In genomic region chr17:78970834-78971763, GRCh38 we compare ENCODE assay signal across 8 cellular contexts. TPM values are rescaled to one million over a fixed set of nuclear protein-coding genes. Genes with fewer than 3 reads are reported as not detected.
DNase-seq lines count a peak whose midpoint lies in the region; ATAC-seq and TF ChIP-seq lines count a peak whose summit lies in the region.

No MANE protein-coding gene starts in this region.

- H3K27me3 ChIP-seq in RWPE2 (ENCODE audit: insufficient read depth, poor library complexity, severe bottlenecking) (no peaks in the 10 kb centered on the region), neural cell (ENCODE audit: insufficient read depth, low read depth, low read length) (no peaks in the 10 kb centered on the region), stomach (no peaks in the 10 kb centered on the region)

- H3K9ac ChIP-seq in neural cell (ENCODE audit: low read length): no peak overlapping the region

- no peaks in the 10 kb centered on the region for H3K79me2 ChIP-seq in neural cell (replicated peaks; ENCODE audit: insufficient read depth, low read length)

- ATAC-seq in RWPE2 (ENCODE audit: low read depth): peak; percentile 26
- no peak for ATAC-seq in GM21576 (IDR thresholded peaks at IDR 0.05; ENCODE audit: unreplicated experiment)

- H3K27ac Mint-ChIP-seq in activated T-helper 1 cell treated with anti-CD3 and anti-CD28 coated beads, Interleukin-12 subunit alpha, Interleukin-12 subunit beta, Interleukin-2, Interleukin-4 antibody, amounts not matched to agents 30 ng/mL and 10 ng/mL and 1 ng/mL, durations not matched to agents 14 hours and 24 hours and 36 hours: peak overlapping the region; percentile 40

- H3K4me2 ChIP-seq in neural cell (ENCODE audit: low read length): no peak overlapping the region

- H3K36me3 Mint-ChIP-seq in activated T-helper 1 cell treated with anti-CD3 and anti-CD28 coated beads, Interleukin-12 subunit alpha, Interleukin-12 subunit beta, Interleukin-2, Interleukin-4 antibody, amounts not matched to agents 30 ng/mL and 10 ng/mL and 1 ng/mL, durations not matched to agents 14 hours and 24 hours and 36 hours (ENCODE audit: low read depth): peaks cover 16% of the 10 kb centered on the region

- H3K4me1 ChIP-seq in RWPE2 (ENCODE audit: insufficient read depth, poor library complexity, severe bottlenecking) (peaks cover 15% of the 10 kb centered on the region), stomach (peaks cover 14 to 45% (median 36%) of the 10 kb centered on the region in 4 donors)

- H3K4me1 Mint-ChIP-seq in activated T-helper 1 cell treated with anti-CD3 and anti-CD28 coated beads, Interleukin-12 subunit alpha, Interleukin-12 subunit beta, Interleukin-2, Interleukin-4 antibody, amounts not matched to agents 30 ng/mL and 10 ng/mL and 1 ng/mL, durations not matched to agents 14 hours and 24 hours and 36 hours (ENCODE audit: low read depth): peaks cover 7% of the 10 kb centered on the region

- H3K4me3 ChIP-seq in RWPE2 (ENCODE audit: severe bottlenecking): no peak overlapping the region
- H3K4me3 ChIP-seq in fibroblast of mammary gland (ENCODE audit: control insufficient read depth, low read depth, low read length): no peak overlapping the region
- H3K4me3 ChIP-seq in neural cell (ENCODE audit: low read length): no peak overlapping the region
- no peak overlapping the region for H3K4me3 ChIP-seq in stomach

- 23 to 35% (median 29%) methylated on average over 28 to 34 of the region's 34 CpGs for WGBS in stomach, 5 donors

- TF ChIP-seq RAD21 in neural cell (conservative IDR thresholded peaks at IDR 0.05): peak; percentile 94

- TF ChIP-seq EP300 in neural cell (conservative IDR thresholded peaks at IDR 0.05; ENCODE audit: poor library complexity, severe bottlenecking) (peak; percentile 33), stomach (IDR thresholded peaks at IDR 0.05) (no peak)

- peak; percentile 92 for TF ChIP-seq CTCF in RWPE2 (IDR thresholded peaks at IDR 0.05; ENCODE audit: poor library complexity, severe bottlenecking)
- peak; percentile 89 for TF ChIP-seq CTCF in fibroblast of mammary gland (conservative IDR thresholded peaks at IDR 0.05; ENCODE audit: control insufficient read depth, insufficient read depth, low read depth, low read length)
- peak; percentile 95 for TF ChIP-seq CTCF in neural cell (IDR thresholded peaks at IDR 0.05; ENCODE audit: poor library complexity, severe bottlenecking)
- TF ChIP-seq CTCF in stomach (IDR thresholded peaks at IDR 0.05): peak in 5 of 7 experiments; percentile 78 to 97 (median 91)

- H3F3A ChIP-seq in neural cell (ENCODE audit: insufficient read depth, low read length, poor library complexity, severe bottlenecking): no peaks in the 10 kb centered on the region

- peaks cover 2% of the 10 kb centered on the region for H3K27me3 Mint-ChIP-seq in activated T-helper 1 cell treated with anti-CD3 and anti-CD28 coated beads, Interleukin-12 subunit alpha, Interleukin-12 subunit beta, Interleukin-2, Interleukin-4 antibody, amounts not matched to agents 30 ng/mL and 10 ng/mL and 1 ng/mL, durations not matched to agents 14 hours and 24 hours and 36 hours (ENCODE audit: insufficient read depth)

- no peak for TF ChIP-seq POLR2A in stomach (IDR thresholded peaks at IDR 0.05)

- H3K9me3 ChIP-seq in RWPE2 (ENCODE audit: severe bottlenecking) (no peaks in the 10 kb centered on the region), neural cell (ENCODE audit: low read length) (no peaks in the 10 kb centered on the region), stomach (no peaks in the 10 kb centered on the region)

- no peaks in the 10 kb centered on the region for H3K9me2 ChIP-seq in neural cell (ENCODE audit: insufficient read depth, low read length)

- H3K4me3 Mint-ChIP-seq in activated T-helper 1 cell treated with anti-CD3 and anti-CD28 coated beads, Interleukin-12 subunit alpha, Interleukin-12 subunit beta, Interleukin-2, Interleukin-4 antibody, amounts not matched to agents 30 ng/mL and 10 ng/mL and 1 ng/mL, durations not matched to agents 14 hours and 24 hours and 36 hours: no peak overlapping the region

- H2AFZ ChIP-seq in neural cell (ENCODE audit: low read depth, low read length): peak overlapping the region; percentile 33

- H3K9me3 Mint-ChIP-seq in activated T-helper 1 cell treated with anti-CD3 and anti-CD28 coated beads, Interleukin-12 subunit alpha, Interleukin-12 subunit beta, Interleukin-2, Interleukin-4 antibody, amounts not matched to agents 30 ng/mL and 10 ng/mL and 1 ng/mL, durations not matched to agents 14 hours and 24 hours and 36 hours: no peaks in the 10 kb centered on the region

- DNase-seq in D341Med (ENCODE audit: low spot score): peak; percentile 88
- DNase-seq in LHCN-M2 (ENCODE audit: low read depth): peak; percentile 63
- DNase-seq in RWPE2 (ENCODE audit: low spot score): peak; percentile 77
- peak; percentile 58 for DNase-seq in activated T-helper 1 cell treated with anti-CD3 and anti-CD28 coated beads, Interleukin-12 subunit alpha, Interleukin-12 subunit beta, Interleukin-2, Interleukin-4 antibody, amounts not matched to agents 30 ng/mL and 10 ng/mL and 1 ng/mL, durations not matched to agents 14 hours and 24 hours and 36 hours (ENCODE audit: low spot score)
- DNase-seq in fibroblast of mammary gland (ENCODE audit: low read depth): peak; percentile 71
- peak; percentile 86 for DNase-seq in stomach

- H3K36me3 ChIP-seq in RWPE2 (ENCODE audit: low read depth) (peaks cover 68% of the 10 kb centered on the region), neural cell (ENCODE audit: insufficient read depth, low read length) (no peaks in the 10 kb centered on the region), stomach (peaks cover 0 to 72% (median 59%) of the 10 kb centered on the region in 4 donors)

- intact Hi-C loops in activated T-helper 1 cell treated with anti-CD3 and anti-CD28 coated beads, Interleukin-12 subunit alpha, Interleukin-12 subunit beta, Interleukin-2, Interleukin-4 antibody, amounts not matched to agents 30 ng/mL and 10 ng/mL and 1 ng/mL, durations not matched to agents 14 hours and 24 hours and 36 hours (cut with micrococcal nuclease): loop anchor here (1.0 kb wide), 2 partner anchors 106 to 474 kb away; no protein-coding TSS in a partner anchor
- intact Hi-C loops in stomach (cut with DNase I; ENCODE audit: low total_unique reads): loop anchor here (5.0 kb wide), 1 partner anchor 104 kb away; no protein-coding TSS in a partner anchor

- H3K27ac ChIP-seq in RWPE2 (ENCODE audit: poor library complexity, severe bottlenecking): no peak overlapping the region
- H3K27ac ChIP-seq in neural cell (ENCODE audit: low read length): no peak overlapping the region
- peak overlapping the region in 3 of 5 donors; percentile 38 to 57 (median 45) for H3K27ac ChIP-seq in stomach

- no peaks in the 10 kb centered on the region for H4K20me1 ChIP-seq in neural cell (ENCODE audit: insufficient read depth)

TF ChIP-seq in neural cell, 6 proteins besides CTCF, POLR2A, EP300 and RAD21:
- no peak for TF ChIP-seq EZH2 (IDR thresholded peaks at IDR 0.05; ENCODE audit: borderline replicate concordance, insufficient read depth, low read length, poor library complexity, severe bottlenecking)
- peak; percentile 98 for TF ChIP-seq SMC3 (conservative IDR thresholded peaks at IDR 0.05; ENCODE audit: poor library complexity)
- TF ChIP-seq MXI1 (conservative IDR thresholded peaks at IDR 0.05; ENCODE audit: poor library complexity, severe bottlenecking): peak; percentile 39

RNA-seq across cellular contexts. Expression of gene LGALS3BP, which starts 8.6 kb away (rescaled TPM):
- 331 and 403 TPM in 2 replicates for total RNA-seq in LHCN-M2 (2014; rRNA removed)
- 205 TPM for polyA plus RNA-seq in LHCN-M2 (2012)
- 75.3 and 78.5 TPM in 2 replicates for total RNA-seq in activated T-helper 1 cell treated with anti-CD3 and anti-CD28 coated beads, Interleukin-12 subunit alpha, Interleukin-12 subunit beta, Interleukin-2, Interleukin-4 antibody, amounts not matched to agents 30 ng/mL and 10 ng/mL and 1 ng/mL, durations not matched to agents 14 hours and 24 hours and 36 hours
- polyA plus RNA-seq in neural cell: 5.4 and 14.7 TPM in 2 replicates
- 6.6 and 7.5 TPM in 2 replicates for polyA minus RNA-seq in neural cell
- total RNA-seq in stomach: 100 to 1,000 TPM in 4 of 5 donors, 10 to 100 TPM in 1; 94.5 to 625 (median 434) TPM
- polyA plus RNA-seq in stomach: 100 to 1,000 TPM in 2 of 3 donors, 10 to 100 TPM in 1; 63.4 to 212 (median 172) TPM

RNA-seq across cellular contexts. Expression of gene CANT1, which starts 38.5 kb away (rescaled TPM):
- total RNA-seq in LHCN-M2 (2014; rRNA removed) (75.5 and 77.2 TPM in 2 replicates), stomach (100 to 1,000 TPM in 1 of 5 donors, 10 to 100 TPM in 4; 31.2 to 151 (median 70.1) TPM)
- 44.8 TPM for polyA plus RNA-seq in LHCN-M2 (2012)
- total RNA-seq in activated T-helper 1 cell treated with anti-CD3 and anti-CD28 coated beads, Interleukin-12 subunit alpha, Interleukin-12 subunit beta, Interleukin-2, Interleukin-4 antibody, amounts not matched to agents 30 ng/mL and 10 ng/mL and 1 ng/mL, durations not matched to agents 14 hours and 24 hours and 36 hours: 54.7 and 57.3 TPM in 2 replicates
- polyA plus RNA-seq in neural cell (17.7 and 25.7 TPM in 2 replicates), stomach (10 to 100 TPM; 16.6 to 20.9 (median 18.1) TPM)
- 44.3 and 48.5 TPM in 2 replicates for polyA minus RNA-seq in neural cell

RNA-seq across cellular contexts. Expression of gene TIMP2, which starts 45.9 kb away (rescaled TPM):
- 94.7 and 127 TPM in 2 replicates for total RNA-seq in LHCN-M2 (2014; rRNA removed)
- 273 TPM for polyA plus RNA-seq in LHCN-M2 (2012)
- total RNA-seq in activated T-helper 1 cell treated with anti-CD3 and anti-CD28 coated beads, Interleukin-12 subunit alpha, Interleukin-12 subunit beta, Interleukin-2, Interleukin-4 antibody, amounts not matched to agents 30 ng/mL and 10 ng/mL and 1 ng/mL, durations not matched to agents 14 hours and 24 hours and 36 hours: 1.0 and 1.1 TPM in 2 replicates
- polyA plus RNA-seq in neural cell: 25.6 and 26.7 TPM in 2 replicates
- 31.7 and 44.1 TPM in 2 replicates for polyA minus RNA-seq in neural cell
- total RNA-seq in stomach: 10 to 100 TPM; 37.4 to 100.0 (median 66.1) TPM
- 10 to 100 TPM; 20.9 to 34.4 (median 29.4) TPM for polyA plus RNA-seq in stomach

RNA-seq across cellular contexts. Expression of gene C1QTNF1, which starts 52.9 kb away (rescaled TPM):
- 5.7 and 6.7 TPM in 2 replicates for total RNA-seq in LHCN-M2 (2014; rRNA removed)
- 3.9 TPM for polyA plus RNA-seq in LHCN-M2 (2012)
- total RNA-seq in activated T-helper 1 cell treated with anti-CD3 and anti-CD28 coated beads, Interleukin-12 subunit alpha, Interleukin-12 subunit beta, Interleukin-2, Interleukin-4 antibody, amounts not matched to agents 30 ng/mL and 10 ng/mL and 1 ng/mL, durations not matched to agents 14 hours and 24 hours and 36 hours: not detected in 2 replicates
- polyA plus RNA-seq in neural cell: 0.16 and 0.30 TPM in 2 replicates
- polyA minus RNA-seq in neural cell: 0.23 and 0.49 TPM in 2 replicates
- 10 to 100 TPM in 3 of 5 donors, 1 to 10 TPM in 2; 6.4 to 20.3 (median 10.1) TPM for total RNA-seq in stomach
- polyA plus RNA-seq in stomach: 10 to 100 TPM in 2 of 3 donors, 1 to 10 TPM in 1; 2.9 to 18.2 (median 15.3) TPM

Comparison
In these comparisons a context has a peak if more than half of its experiments do, and no peak if none do; other contexts are left out.
1. H3K27ac ChIP-seq: peak in stomach (3 of 5); none in RWPE2 (single experiment) and neural cell (single experiment).
2. RNA of gene TIMP2, which starts 45.9 kb away (total RNA-seq): 94.7 to 127 TPM in LHCN-M2 and 37.4 to 100.0 TPM in stomach; 1.0 to 1.1 TPM in activated T-helper 1 cell treated with anti-CD3 and anti-CD28 coated beads, Interleukin-12 subunit alpha, Interleukin-12 subunit beta, Interleukin-2, Interleukin-4 antibody, amounts not matched to agents 30 ng/mL and 10 ng/mL and 1 ng/mL, durations not matched to agents 14 hours and 24 hours and 36 hours; every median in the first group is over 10 times any median in the second.
3. Peak in every context shown above with its lines, with median percentiles within 50 percentile points of each other: DNase-seq and CTCF ChIP-seq.